ENCODE assay signal across 8 cellular contexts in the genomic region with DNA sequence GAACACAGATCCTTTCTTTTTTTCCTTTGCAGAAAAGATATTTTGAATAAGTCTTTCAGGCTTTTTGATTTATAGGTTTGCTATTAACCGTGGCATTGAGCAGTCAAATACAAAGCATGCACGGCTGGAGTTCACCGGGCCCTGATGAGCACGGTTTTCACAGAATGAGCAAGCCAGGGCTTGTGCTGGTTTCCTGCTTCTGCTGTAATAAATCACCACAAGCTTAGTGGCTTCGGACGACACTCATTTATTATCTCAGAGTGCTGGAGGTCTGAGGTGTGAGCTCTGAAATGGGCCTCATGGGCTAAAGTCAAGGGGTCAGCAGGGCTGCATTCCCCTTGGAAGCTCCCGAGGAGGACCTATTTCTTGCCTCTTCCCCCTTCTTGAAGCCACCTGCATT.
A peak's percentile ranks its signal among the peaks of the same experiment; 100 is the strongest.
DNase-seq lines count a peak whose midpoint lies in the region; ATAC-seq and TF ChIP-seq lines count a peak whose summit lies in the region.

No MANE protein-coding gene starts in this region.

- peaks cover 3% of the 10 kb centered on the region for H3K4me1 Mint-ChIP-seq in Calu3 (ENCODE audit: low read depth, unreplicated experiment)

- peaks cover 40% of the 10 kb centered on the region for H3K27me3 Mint-ChIP-seq in Calu3 (ENCODE audit: unreplicated experiment)

- in situ Hi-C loops in G401 (cut with HindIII; ENCODE audit: low sequenced_read_pairs), result no loop called here

- CTCF ChIA-PET in Calu3 (lab: Charles Lee), result no interaction called here

- H3K36me3 Mint-ChIP-seq in Calu3 (ENCODE audit: insufficient read depth, unreplicated experiment), result no peaks in the 10 kb centered on the region

- ATAC-seq in GM19452 (IDR thresholded peaks at IDR 0.05; ENCODE audit: unreplicated experiment) (peak; percentile 92), HG03175 (IDR thresholded peaks at IDR 0.05; ENCODE audit: unreplicated experiment) (peak; percentile 83)

- BruUV-seq in Calu3 (replicated peaks; lab: Mats Ljungman, UMichigan), result no TSS peak

- TF ChIP-seq CTCF in Calu3 (IDR thresholded peaks at IDR 0.05; ENCODE audit: unreplicated experiment), result no peak

- H3K27ac Mint-ChIP-seq in Calu3 (ENCODE audit: unreplicated experiment), result no peak overlapping the region

- DNase-seq in DMS153 (lab: John Stamatoyannopoulos, UW), result peak; percentile 91
- peak; percentile 59 to 72 for DNase-seq in NOMO-1 (lab: John Stamatoyannopoulos, UW; ENCODE audit: unreplicated experiment in 2 of 2)
- DNase-seq in Calu3, result no peak
- DNase-seq in G401 (ENCODE audit: low spot score), result no peak
- no peak for DNase-seq in activated CD4-positive, alpha-beta T cell treated with anti-CD3 and anti-CD28 coated beads for 48 hours
- no peak for DNase-seq in UCSD-AML1 (lab: John Stamatoyannopoulos, UW; ENCODE audit: unreplicated experiment)

- H3K9me3 Mint-ChIP-seq in Calu3 (ENCODE audit: low read depth, unreplicated experiment), result no peaks in the 10 kb centered on the region

- H3K4me3 Mint-ChIP-seq in Calu3 (ENCODE audit: low read depth, unreplicated experiment), result no peak overlapping the region

- intact Hi-C loops in Calu3 (cut with micrococcal nuclease; ENCODE audit: unreplicated experiment), result no loop called here

Comparison
In these comparisons a context has a peak if more than half of its experiments do, and no peak if none do; other contexts are left out.
1. DNase-seq: peak in DMS153 (single experiment) and NOMO-1 (2 of 2); none in Calu3 (single experiment), G401 (single experiment), activated CD4-positive, alpha-beta T cell treated with anti-CD3 and anti-CD28 coated beads for 48 hours (single experiment) and UCSD-AML1 (single experiment).